ENCODE assay signal across 8 cellular contexts in genomic region chr12:54357802-54358619, GRCh38. TPM values are rescaled to one million over a fixed set of nuclear protein-coding genes. Genes with fewer than 3 reads are reported as not detected.
A peak's percentile ranks its signal among the peaks of the same experiment; 100 is the strongest.
DNase-seq lines count a peak whose midpoint lies in the region; ATAC-seq and TF ChIP-seq lines count a peak whose summit lies in the region.

No MANE protein-coding gene starts in this region.

- ATAC-seq in heart right ventricle (no peak), left cardiac atrium (no peak), HG03097 (IDR thresholded peaks at IDR 0.05; ENCODE audit: low FRiP score, unreplicated experiment) (no peak)

- DNase-seq in heart right ventricle (no peak), left cardiac atrium (no peak), NCI-H2196 (lab: John Stamatoyannopoulos, UW; ENCODE audit: unreplicated experiment) (peak; percentile 40), substantia nigra (lab: John Stamatoyannopoulos, UW) (peak in 5 of 49 donors; percentile 19 to 62 (median 31)), hepatic stellate cell (ENCODE audit: low spot score) (no peak)
- peak; percentile 24 for DNase-seq in activated gamma-delta T cell treated with anti-CD3 and anti-CD28 coated beads, Interleukin-2, amount 50 U/mL, for 16 hours (ENCODE audit: low read depth)

- H3K4me3 ChIP-seq in heart right ventricle (peak overlapping the region in 9 of 10 donors; percentile 48 to 76 (median 66)), iPS-15b (ENCODE audit: low read depth, low read length) (peak overlapping the region; percentile 96)

- no peaks in the 10 kb centered on the region for H3K9me3 ChIP-seq in heart right ventricle
- H3K9me3 ChIP-seq in iPS-15b (ENCODE audit: control insufficient read depth, insufficient read depth, low read length) = no peaks in the 10 kb centered on the region

- H3K27ac ChIP-seq in heart right ventricle (peak overlapping the region; percentile 38 to 95 (median 88)), substantia nigra (ENCODE audit: low read depth, low read length, poor library complexity, severe bottlenecking) (peak overlapping the region; percentile 96)

- intact Hi-C loops in heart right ventricle (cut with DNase I) = loop anchor here in 2 of 10 donors (2.0 to 10.0 kb wide), 2 partner anchors 21 to 343 kb away; no protein-coding TSS in a partner anchor
- intact Hi-C loops in left cardiac atrium (cut with DNase I) = no loop called here

- H3K9ac ChIP-seq in iPS-15b (ENCODE audit: low read depth, low read length) = no peak overlapping the region

- H3K36me3 ChIP-seq in heart right ventricle (no peaks in the 10 kb centered on the region), iPS-15b (ENCODE audit: control insufficient read depth, insufficient read depth, low read length) (no peaks in the 10 kb centered on the region)

- TF ChIP-seq CTCF in heart right ventricle (IDR thresholded peaks at IDR 0.05) = no peak

- H3K27me3 ChIP-seq in heart right ventricle (no peaks in the 10 kb centered on the region), iPS-15b (ENCODE audit: control insufficient read depth, insufficient read depth, low read length) (peaks cover 3% of the 10 kb centered on the region)

- H3K4me1 ChIP-seq in heart right ventricle (peaks cover 4 to 41% (median 18%) of the 10 kb centered on the region in 9 donors), iPS-15b (ENCODE audit: control insufficient read depth, insufficient read depth, low read length) (peaks cover 37% of the 10 kb centered on the region)

- WGBS in heart right ventricle, 2 donors = 26 to 31% methylated on average over 10 of the region's 10 CpGs

RNA-seq across cellular contexts. Expression of gene GPR84, which starts 6.3 kb away (rescaled TPM):
- total RNA-seq in heart right ventricle (1 to 10 TPM in 1 of 10 donors, under 1 TPM in 3, not detected in 6; 0.15 to 2.9 (median 0.25) TPM), left cardiac atrium (under 1 TPM; 0.29 to 0.55 TPM)
- under 1 TPM in 1 of 2 donors, not detected in 1; 0.45 TPM for polyA plus RNA-seq in heart right ventricle

RNA-seq across cellular contexts. Expression of gene ZNF385A, which starts 26.5 kb away (rescaled TPM):
- total RNA-seq in heart right ventricle (10 to 100 TPM in 2 of 10 donors, 1 to 10 TPM in 8; 3.8 to 19.1 (median 4.8) TPM), left cardiac atrium (10 to 100 TPM; 20.4 to 24.2 TPM)
- polyA plus RNA-seq in heart right ventricle = 10 to 100 TPM in 1 of 2 donors, 1 to 10 TPM in 1; 8.1 to 10.5 TPM

RNA-seq across cellular contexts. Expression of gene COPZ1, which starts 33.1 kb away (rescaled TPM):
- total RNA-seq in heart right ventricle (100 to 1,000 TPM; 111 to 143 (median 131) TPM), left cardiac atrium (100 to 1,000 TPM; 118 to 131 TPM)
- polyA plus RNA-seq in heart right ventricle = 100 to 1,000 TPM in 1 of 2 donors, 10 to 100 TPM in 1; 64.0 to 152 TPM

RNA-seq across cellular contexts. Expression of gene NFE2, which starts 57.2 kb away (rescaled TPM):
- total RNA-seq in heart right ventricle (1 to 10 TPM in 1 of 10 donors, under 1 TPM in 8, not detected in 1; 0.17 to 1.4 (median 0.50) TPM), left cardiac atrium (1 to 10 TPM; 1.0 to 1.6 TPM)
- under 1 TPM in 1 of 2 donors, not detected in 1; 0.28 TPM for polyA plus RNA-seq in heart right ventricle

Comparison
In these comparisons a context has a peak if more than half of its experiments do, and no peak if none do; other contexts are left out.
1. DNase-seq: peak in NCI-H2196 (single experiment) and activated gamma-delta T cell treated with anti-CD3 and anti-CD28 coated beads, Interleukin-2, amount 50 U/mL, for 16 hours (single experiment); none in heart right ventricle (0 of 2), left cardiac atrium (single experiment) and hepatic stellate cell (single experiment).